Comparison of ENCODE assay signal across 27 cellular contexts in the genomic region with DNA sequence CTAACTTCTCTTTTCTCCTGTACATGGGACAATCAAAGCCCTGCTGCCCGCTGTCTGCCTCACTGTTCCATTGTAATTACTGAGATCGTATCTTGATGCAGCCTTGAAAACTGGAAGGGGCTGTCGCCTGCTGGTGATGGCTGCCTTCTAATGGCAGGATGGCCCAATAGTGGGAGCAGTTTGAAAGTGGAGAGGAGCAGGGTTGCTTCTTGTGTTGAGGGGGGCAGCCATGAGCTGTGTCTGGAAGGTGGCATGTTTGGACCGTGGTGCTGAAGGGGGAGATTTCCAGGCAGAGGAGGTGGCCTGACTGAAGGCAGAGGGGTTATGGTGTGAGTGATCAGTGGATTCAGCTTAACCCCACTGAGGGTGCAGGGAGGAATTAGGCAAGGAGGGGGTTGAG.
"Had no signal": no experiment of that assay in that cellular context is flagged by ENCODE, and none has a peak within 500 bp of the region (broad histone marks: within the 10 kb centered on the region; RNA-seq: fewer than 3 reads in every experiment).

No MANE protein-coding gene starts in this region.

- H3K4me3 Mint-ChIP-seq: activated CD4-positive, alpha-beta memory T cell treated with anti-CD3 and anti-CD28 coated beads, Interleukin-2, amount 10 ng/mL, durations not matched to agents 7 days and 5 days; activated CD8-positive, alpha-beta memory T cell treated with anti-CD3 and anti-CD28 coated beads, Interleukin-2, amount 10 ng/mL, durations not matched to agents 7 days and 5 days; activated naive CD4-positive, alpha-beta T cell treated with anti-CD3 and anti-CD28 coated beads, Interleukin-2, amount 50 U/mL, for 24 hours; activated naive CD8-positive, alpha-beta T cell treated with anti-CD3 and anti-CD28 coated beads, Interleukin-2, amount 50 U/mL, for 24 hours; nephron; stimulated activated effector memory CD8-positive, alpha-beta T cell treated with anti-CD3 and anti-CD28 coated beads, Interleukin-12 subunit alpha, Interleukin-12 subunit beta, amount 100 ng/mL, for 72 hours; T-helper 1 cell treated with Interleukin-12 subunit alpha and Interleukin-12 subunit beta and Interleukin-4 antibody, amounts not matched to agents 30 μg/mL and 1 μg/mL, for 36 hours had no signal

- H3K36me3 Mint-ChIP-seq: activated CD8-positive, alpha-beta memory T cell treated with anti-CD3 and anti-CD28 coated beads, Interleukin-2, amount 10 ng/mL, durations not matched to agents 7 days and 5 days; activated naive CD4-positive, alpha-beta T cell treated with anti-CD3 and anti-CD28 coated beads, Interleukin-2, amount 50 U/mL, for 24 hours; stimulated activated effector memory CD8-positive, alpha-beta T cell treated with anti-CD3 and anti-CD28 coated beads, Interleukin-12 subunit alpha, Interleukin-12 subunit beta, amount 100 ng/mL, for 72 hours had no signal

- DNase-seq: activated CD4-positive, alpha-beta memory T cell treated with anti-CD3 and anti-CD28 coated beads, Interleukin-2, amount 10 ng/mL, durations not matched to agents 7 days and 5 days; activated CD4-positive, alpha-beta T cell treated with anti-CD3 and anti-CD28 coated beads for 48 hours; activated CD8-positive, alpha-beta memory T cell treated with anti-CD3 and anti-CD28 coated beads, Interleukin-2, amount 10 ng/mL, durations not matched to agents 7 days and 5 days; activated naive CD8-positive, alpha-beta T cell treated with anti-CD3 and anti-CD28 coated beads, Interleukin-2, amount 50 U/mL, for 24 hours; activated T-cell treated with anti-CD3 and anti-CD28 coated beads, Interleukin-2, amount 50 U/mL, for 48 hours; amygdala; caudate nucleus; dermis blood vessel endothelial cell; effector CD4-positive, alpha-beta T cell; esophagus squamous epithelium; foreskin melanocyte; heart right ventricle; left lung; lower lobe of right lung; mucosa of descending colon; psoas muscle; sigmoid colon; small intestine; stimulated activated CD4-positive, alpha-beta T cell treated with anti-CD3 and anti-CD28 coated beads, Interleukin-4, amount 100 ng/mL, for 24 hours; T-helper 9 cell; tibial artery had no signal

- H3K27me3 Mint-ChIP-seq: activated CD8-positive, alpha-beta memory T cell treated with anti-CD3 and anti-CD28 coated beads, Interleukin-2, amount 10 ng/mL, durations not matched to agents 7 days and 5 days; activated naive CD8-positive, alpha-beta T cell treated with anti-CD3 and anti-CD28 coated beads, Interleukin-2, amount 50 U/mL, for 24 hours had no signal

- ATAC-seq: activated CD4-positive, CD25-positive, alpha-beta regulatory T cell treated with anti-CD3 and anti-CD28 coated beads, Interleukin-2, amount 50 U/mL, for 24 hours; activated CD8-positive, alpha-beta memory T cell treated with anti-CD3 and anti-CD28 coated beads, Interleukin-2, amount 10 ng/mL, durations not matched to agents 7 days and 5 days; activated naive CD8-positive, alpha-beta T cell treated with anti-CD3 and anti-CD28 coated beads, Interleukin-2, amount 50 U/mL, for 24 hours; heart right ventricle; left lung; lower lobe of right lung; psoas muscle; stimulated activated effector memory CD8-positive, alpha-beta T cell treated with anti-CD3 and anti-CD28 coated beads, Interleukin-12 subunit alpha, Interleukin-12 subunit beta, amount 100 ng/mL, for 72 hours had no signal

- H3K9me3 Mint-ChIP-seq: activated CD4-positive, alpha-beta memory T cell treated with anti-CD3 and anti-CD28 coated beads, Interleukin-2, amount 10 ng/mL, durations not matched to agents 7 days and 5 days; activated naive CD4-positive, alpha-beta T cell treated with anti-CD3 and anti-CD28 coated beads, Interleukin-2, amount 50 U/mL, for 24 hours; activated naive CD8-positive, alpha-beta T cell treated with anti-CD3 and anti-CD28 coated beads, Interleukin-2, amount 50 U/mL, for 24 hours; activated T-helper 2 cell treated with anti-CD3 and anti-CD28 coated beads, Interferon-gamma antibody, Interleukin-2, Interleukin-4, amounts not matched to agents 10 μg/mL and 5 μg/mL and 100 μg/mL, durations not matched to agents 14 hours and 24 hours and 36 hours; nephron; stimulated activated effector memory CD8-positive, alpha-beta T cell treated with anti-CD3 and anti-CD28 coated beads, Interleukin-12 subunit alpha, Interleukin-12 subunit beta, amount 100 ng/mL, for 72 hours; T-helper 1 cell treated with Interleukin-12 subunit alpha and Interleukin-12 subunit beta and Interleukin-4 antibody, amounts not matched to agents 30 μg/mL and 1 μg/mL, for 36 hours had no signal

- H3K4me1 Mint-ChIP-seq: activated CD4-positive, alpha-beta memory T cell treated with anti-CD3 and anti-CD28 coated beads, Interleukin-2, amount 10 ng/mL, durations not matched to agents 7 days and 5 days; activated CD8-positive, alpha-beta memory T cell treated with anti-CD3 and anti-CD28 coated beads, Interleukin-2, amount 10 ng/mL, durations not matched to agents 7 days and 5 days; activated naive CD4-positive, alpha-beta T cell treated with anti-CD3 and anti-CD28 coated beads, Interleukin-2, amount 50 U/mL, for 24 hours; nephron; stimulated activated effector memory CD8-positive, alpha-beta T cell treated with anti-CD3 and anti-CD28 coated beads, Interleukin-12 subunit alpha, Interleukin-12 subunit beta, amount 100 ng/mL, for 72 hours had no signal

- H3K27ac Mint-ChIP-seq: activated CD4-positive, alpha-beta memory T cell treated with anti-CD3 and anti-CD28 coated beads, Interleukin-2, amount 10 ng/mL, durations not matched to agents 7 days and 5 days; activated CD8-positive, alpha-beta memory T cell treated with anti-CD3 and anti-CD28 coated beads, Interleukin-2, amount 10 ng/mL, durations not matched to agents 7 days and 5 days; activated naive CD4-positive, alpha-beta T cell treated with anti-CD3 and anti-CD28 coated beads, Interleukin-2, amount 50 U/mL, for 24 hours; activated naive CD8-positive, alpha-beta T cell treated with anti-CD3 and anti-CD28 coated beads, Interleukin-2, amount 50 U/mL, for 24 hours; activated T-helper 2 cell treated with anti-CD3 and anti-CD28 coated beads, Interferon-gamma antibody, Interleukin-2, Interleukin-4, amounts not matched to agents 10 μg/mL and 5 μg/mL and 100 μg/mL, durations not matched to agents 14 hours and 24 hours and 36 hours; nephron; stimulated activated effector memory CD8-positive, alpha-beta T cell treated with anti-CD3 and anti-CD28 coated beads, Interleukin-12 subunit alpha, Interleukin-12 subunit beta, amount 100 ng/mL, for 72 hours; T-helper 1 cell treated with Interleukin-12 subunit alpha and Interleukin-12 subunit beta and Interleukin-4 antibody, amounts not matched to agents 30 μg/mL and 1 μg/mL, for 36 hours had no signal
